ENCODE assay signal across 17 cellular contexts in genomic region chr4:119138046-119138445, GRCh38. TPM values are rescaled to one million over a fixed set of nuclear protein-coding genes. Genes with fewer than 3 reads are reported as not detected.
DNase-seq lines count a peak whose midpoint lies in the region; ATAC-seq and TF ChIP-seq lines count a peak whose summit lies in the region.
"Had no signal": no experiment of that assay in that cellular context is flagged by ENCODE, and none has a peak within 500 bp of the region (broad histone marks: within the 10 kb centered on the region; RNA-seq: fewer than 3 reads in every experiment).

No MANE protein-coding gene starts in this region.

- no peaks in the 10 kb centered on the region for H3F3A ChIP-seq in GM23338 (replicated peaks; ENCODE audit: low read depth)

- H3K27ac ChIP-seq in GM23338 (ENCODE audit: low read depth) (no peak overlapping the region), brain microvascular endothelial cell (no peak overlapping the region), hepatocyte (no peak overlapping the region), skeletal muscle tissue (ENCODE audit: low read depth, low read length) (peak overlapping the region; percentile 92)
- H3K27ac ChIP-seq: breast epithelium, RWPE1 had no signal

- peak overlapping the region; percentile 36 to 76 (median 50) for H3K9ac ChIP-seq in skeletal muscle tissue (ENCODE audit: low read depth in 1 of 3, low read length in 3 of 3)

- H3K4me3 ChIP-seq in GM23338 (no peak overlapping the region), brain microvascular endothelial cell (ENCODE audit: low read depth, low read length) (no peak overlapping the region), hepatocyte (no peak overlapping the region), skeletal muscle tissue (ENCODE audit: low read length in 3 of 3) (peak overlapping the region; percentile 7 to 44 (median 30))
- H3K4me3 ChIP-seq: breast epithelium had no signal

- H3K9me2 ChIP-seq in GM23338 (ENCODE audit: insufficient read depth) = no peaks in the 10 kb centered on the region
- no peaks in the 10 kb centered on the region for H3K9me2 ChIP-seq in hepatocyte (replicated peaks; ENCODE audit: insufficient read depth)

- H3K4me2 ChIP-seq in GM23338 (no peak overlapping the region), hepatocyte (no peak overlapping the region)

- ATAC-seq in GM23338 (peak; percentile 76), HG03280 (IDR thresholded peaks at IDR 0.05; ENCODE audit: unreplicated experiment) (no peak), GM21786 (IDR thresholded peaks at IDR 0.05; ENCODE audit: unreplicated experiment) (no peak)

- no peaks in the 10 kb centered on the region for H3K9me3 Mint-ChIP-seq in GM23338
- H3K9me3 Mint-ChIP-seq: HFFc6 had no signal

- H3K9me3 ChIP-seq in hepatocyte (ENCODE audit: low read depth) (no peaks in the 10 kb centered on the region), skeletal muscle tissue (ENCODE audit: control insufficient read depth in 3 of 3, low read length in 3 of 3) (no peaks in the 10 kb centered on the region)
- H3K9me3 ChIP-seq: breast epithelium, thoracic aorta had no signal

- no peak overlapping the region for H3K4me3 Mint-ChIP-seq in GM23338
- H3K4me3 Mint-ChIP-seq: HFFc6 had no signal

- WGBS in hepatocyte (ENCODE audit: low lambda C conversion rate, missing lambda C conversion rate) = 40% methylated on average over 2 of the region's 2 CpGs

- H4K20me1 ChIP-seq in GM23338 (replicated peaks; ENCODE audit: insufficient read depth) (no peaks in the 10 kb centered on the region), hepatocyte (ENCODE audit: insufficient read depth, poor library complexity, severe bottlenecking) (no peaks in the 10 kb centered on the region)

- H3K27ac Mint-ChIP-seq in GM23338 = peak overlapping the region; percentile 47; the same call in 1 of the 2 replicates
- H3K27ac Mint-ChIP-seq: HFFc6 had no signal

- DNase-seq in GM23338 (ENCODE audit: low spot score) (peak; percentile 67), brain microvascular endothelial cell (peak; percentile 64), hepatocyte (ENCODE audit: low spot score) (peak; percentile 27), NCI-H446 (lab: John Stamatoyannopoulos, UW) (no peak)
- DNase-seq: activated CD8-positive, alpha-beta memory T cell treated with anti-CD3 and anti-CD28 coated beads for 24 hours; activated gamma-delta T cell treated with Interleukin-2 at 50 U/mL for 16 hours; head of caudate nucleus; HFFc6; NCI-H1048; NCI-H748 treated with DMSO at 0.1 percent for 48 hours had no signal

- in situ Hi-C loops in brain microvascular endothelial cell (cut with HindIII; ENCODE audit: low pct_ligation_motif_present, low sequenced_read_pairs) = no loop called here

- H3K27me3 ChIP-seq in GM23338 (ENCODE audit: insufficient read depth) (no peaks in the 10 kb centered on the region), brain microvascular endothelial cell (replicated peaks) (no peaks in the 10 kb centered on the region), hepatocyte (no peaks in the 10 kb centered on the region), skeletal muscle tissue (ENCODE audit: control insufficient read depth in 3 of 3, insufficient read depth in 3 of 3, low read length in 3 of 3) (no peaks in the 10 kb centered on the region)
- H3K27me3 ChIP-seq: breast epithelium had no signal

- H3K4me1 ChIP-seq in GM23338 (ENCODE audit: insufficient read depth) = no peaks in the 10 kb centered on the region
- H3K4me1 ChIP-seq in hepatocyte (ENCODE audit: insufficient read depth) = peaks cover 5% of the 10 kb centered on the region
- peaks cover 2 to 18% (median 5%) of the 10 kb centered on the region in 3 donors for H3K4me1 ChIP-seq in skeletal muscle tissue (ENCODE audit: control insufficient read depth in 3 of 3, insufficient read depth in 3 of 3, low read length in 3 of 3)
- H3K4me1 ChIP-seq: breast epithelium had no signal

- H2AFZ ChIP-seq in GM23338 (no peak overlapping the region), hepatocyte (no peak overlapping the region)

- no peaks in the 10 kb centered on the region for H3K36me3 Mint-ChIP-seq in GM23338 (ENCODE audit: low read depth)

- H3K79me2 ChIP-seq in GM23338 (replicated peaks; ENCODE audit: insufficient read depth) = no peaks in the 10 kb centered on the region
- no peaks in the 10 kb centered on the region for H3K79me2 ChIP-seq in hepatocyte

- peaks cover 9% of the 10 kb centered on the region for H3K4me1 Mint-ChIP-seq in GM23338

- H3K36me3 ChIP-seq in GM23338 (ENCODE audit: insufficient read depth) (no peaks in the 10 kb centered on the region), brain microvascular endothelial cell (replicated peaks) (no peaks in the 10 kb centered on the region), hepatocyte (replicated peaks; ENCODE audit: insufficient read depth, low read depth) (no peaks in the 10 kb centered on the region), skeletal muscle tissue (ENCODE audit: control insufficient read depth in 3 of 3, insufficient read depth in 3 of 3, low read length in 3 of 3) (no peaks in the 10 kb centered on the region)
- H3K36me3 ChIP-seq: breast epithelium, thoracic aorta had no signal

- H3K27me3 Mint-ChIP-seq in GM23338 (ENCODE audit: insufficient read depth, low read depth, poor library complexity) = no peaks in the 10 kb centered on the region

- TF ChIP-seq CTCF in GM23338 (conservative IDR thresholded peaks at IDR 0.05; ENCODE audit: low read depth in 2 of 2) = no peak
- TF ChIP-seq CTCF in brain microvascular endothelial cell (IDR thresholded peaks at IDR 0.05; ENCODE audit: low read depth, low read length, missing control alignments) = no peak
- no peak for TF ChIP-seq CTCF in hepatocyte (IDR thresholded peaks at IDR 0.05; ENCODE audit: poor library complexity)

TF ChIP-seq in GM23338, 12 proteins besides CTCF, POLR2A, EP300 and RAD21:
- no peak for TF ChIP-seq STAT1 (IDR thresholded peaks at IDR 0.05; ENCODE audit: unreplicated experiment)

RNA-seq across cellular contexts. Expression of gene MYOZ2, which starts 2.4 kb away (rescaled TPM):
- not detected in 2 replicates for total RNA-seq in GM23338 (2014; rRNA removed; shearing (Covaris generic))
- polyA plus RNA-seq in GM23338 (2016; fragmentation: Nextera tagmentation; extraction: Ambion mirVana) (0.10 TPM in 1 of 2 replicates, not detected in the other), hepatocyte (0.13 TPM in 1 of 2 replicates, not detected in the other)
- total RNA-seq in hepatocyte (0.10 and 0.16 TPM in 2 replicates), skeletal muscle tissue (94.5 TPM)
- total RNA-seq: lung microvascular endothelial cell had no signal

Comparison
In these comparisons a context has a peak if more than half of its experiments do, and no peak if none do; other contexts are left out.
1. DNase-seq: peak in GM23338 (single experiment), brain microvascular endothelial cell (single experiment) and hepatocyte (single experiment); none in NCI-H446 (0 of 2).
2. H3K4me3 ChIP-seq: peak in skeletal muscle tissue (3 of 3); none in GM23338 (single experiment), brain microvascular endothelial cell (single experiment) and hepatocyte (single experiment).
3. RNA of gene MYOZ2, which starts 2.4 kb away (total RNA-seq): 94.5 TPM in skeletal muscle tissue (single experiment); 0.10 to 0.16 TPM in hepatocyte and not detected in GM23338; every median in the first group is over 10 times any median in the second.